23 cellular contexts compared by ENCODE assay signal in the genomic region with DNA sequence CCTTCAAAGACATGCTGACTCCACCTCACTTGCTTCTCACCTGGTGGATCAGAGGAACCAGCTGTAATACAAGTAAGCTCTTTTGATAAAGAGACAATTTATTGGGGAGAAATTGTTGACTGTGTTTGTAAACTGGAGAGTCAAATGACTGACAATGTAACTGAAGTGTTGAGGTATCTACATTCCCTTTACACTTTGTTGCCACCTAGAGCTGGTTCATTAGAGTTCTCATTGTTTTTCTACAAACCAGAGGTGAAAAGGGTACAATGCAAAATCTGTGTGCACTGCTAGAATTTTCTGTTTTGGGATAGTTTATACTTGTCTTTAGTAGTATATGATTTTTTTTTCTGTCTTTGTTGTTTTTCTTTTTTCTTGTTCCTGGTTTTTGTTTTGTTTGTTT. TPM values are rescaled to one million over a fixed set of nuclear protein-coding genes. Genes with fewer than 3 reads are reported as not detected.
A peak's percentile ranks its signal among the peaks of the same experiment; 100 is the strongest.
DNase-seq lines count a peak whose midpoint lies in the region; ATAC-seq and TF ChIP-seq lines count a peak whose summit lies in the region.
"Had no signal": no experiment of that assay in that cellular context is flagged by ENCODE, and none has a peak within 500 bp of the region (broad histone marks: within the 10 kb centered on the region; RNA-seq: fewer than 3 reads in every experiment).

No MANE protein-coding gene starts in this region.

- DNase-seq in GM10248 (ENCODE audit: extremely low spot score), result no peak
- DNase-seq in PC-3, result no peak
- DNase-seq in foreskin keratinocyte, result no peak
- DNase-seq in NK-92 (lab: John Stamatoyannopoulos, UW; ENCODE audit: unreplicated experiment), result no peak
- DNase-seq in activated CD8-positive, alpha-beta memory T cell treated with anti-CD3 and anti-CD28 coated beads, Interleukin-2, amount 50 U/mL, for 4 hours, result no peak
- no peak for DNase-seq in activated CD4-positive, alpha-beta T cell treated with anti-CD3 and anti-CD28 coated beads for 4 hours
- DNase-seq: activated CD4-positive, alpha-beta T cell treated with anti-CD3 and anti-CD28 coated beads for 1 hour; activated naive CD4-positive, alpha-beta T cell; activated T-cell treated with anti-CD3 and anti-CD28 coated beads, Interleukin-2, amount 50 U/mL, for 24 hours; adrenal gland; brain microvascular endothelial cell; CD4-positive, alpha-beta memory T cell; DMS153; effector CD8-positive, alpha-beta T cell; esophagus squamous epithelium; NCI-H187; NCI-H446 treated with DMSO at 0.1 percent for 48 hours; psoas muscle; T-cell had no signal

- POLR2A ChIA-PET in GM10248 (lab: Yijun Ruan, JAX), result no interaction called here
- POLR2A ChIA-PET in PC-3 (lab: Charles Lee; ENCODE audit: unreplicated experiment), result interaction anchor here (0.6 kb wide), 1 partner anchor 31 kb away, joined by 3 read pairs; no protein-coding TSS in a partner anchor

- CTCF ChIA-PET in GM10248 (lab: Yijun Ruan, JAX), result interaction anchor here (1.8 to 2.5 kb wide), 2 partner anchors 59 to 113 kb away, joined by 7 to 12 read pairs; no protein-coding TSS in a partner anchor
- CTCF ChIA-PET in PC-3 (lab: Charles Lee), result interaction anchor here (0.6 to 1.2 kb wide), 2 partner anchors 9 to 32 kb away, joined by 3 to 4 read pairs; no protein-coding TSS in a partner anchor

- H2AFZ ChIP-seq in Loucy (ENCODE audit: low read length) (no peak overlapping the region), PC-3 (ENCODE audit: low read length) (no peak overlapping the region)

- H3K79me2 ChIP-seq in Loucy (ENCODE audit: insufficient read depth, low read length) (no peaks in the 10 kb centered on the region), PC-3 (ENCODE audit: low read length) (no peaks in the 10 kb centered on the region)

- H3F3A ChIP-seq in Loucy (ENCODE audit: low read depth) (no peaks in the 10 kb centered on the region), PC-3 (ENCODE audit: low read length, unreplicated experiment) (no peaks in the 10 kb centered on the region)

- H3K4me2 ChIP-seq in Loucy (ENCODE audit: low read depth, low read length, poor library complexity, severe bottlenecking) (no peak overlapping the region), PC-3 (ENCODE audit: low read length) (no peak overlapping the region)

- H3K9me2 ChIP-seq in Loucy (replicated peaks; ENCODE audit: low read depth, low read length) (no peaks in the 10 kb centered on the region), PC-3 (replicated peaks; ENCODE audit: low read length) (no peaks in the 10 kb centered on the region)

- H3K9me3 ChIP-seq in Loucy (ENCODE audit: insufficient read depth, low read depth, low read length) (no peaks in the 10 kb centered on the region), PC-3 (ENCODE audit: low read length) (no peaks in the 10 kb centered on the region)
- H3K9me3 ChIP-seq: adrenal gland, esophagus squamous epithelium, gastroesophageal sphincter, psoas muscle had no signal

- no peak overlapping the region for H3K27ac ChIP-seq in PC-3 (ENCODE audit: low read length)
- H3K27ac ChIP-seq in foreskin keratinocyte, result no peak overlapping the region
- H3K27ac ChIP-seq: adrenal gland, brain microvascular endothelial cell, esophagus squamous epithelium, gastroesophageal sphincter, psoas muscle had no signal

- H3K27me3 ChIP-seq in Loucy (ENCODE audit: insufficient read depth, low read length, poor library complexity, severe bottlenecking) (no peaks in the 10 kb centered on the region), PC-3 (ENCODE audit: low read length) (no peaks in the 10 kb centered on the region), foreskin keratinocyte (peaks cover 23% of the 10 kb centered on the region)
- H3K27me3 ChIP-seq: adrenal gland, brain microvascular endothelial cell, esophagus squamous epithelium, gastroesophageal sphincter had no signal

- H3K36me3 ChIP-seq in Loucy (ENCODE audit: insufficient read depth, low read length) (no peaks in the 10 kb centered on the region), PC-3 (ENCODE audit: low read depth, low read length) (no peaks in the 10 kb centered on the region)
- H3K36me3 ChIP-seq: adrenal gland, brain microvascular endothelial cell, esophagus squamous epithelium, gastroesophageal sphincter had no signal

- BruUV-seq in PC-3 (replicated peaks; lab: Mats Ljungman, UMichigan), result no TSS peak

- no peak overlapping the region for H3K4me3 ChIP-seq in Loucy (ENCODE audit: low read length, poor library complexity, severe bottlenecking)
- no peak overlapping the region for H3K4me3 ChIP-seq in PC-3 (ENCODE audit: low read length)
- H3K4me3 ChIP-seq: adrenal gland, esophagus squamous epithelium, gastroesophageal sphincter, lung, psoas muscle had no signal

- ATAC-seq in PC-3 (peak; percentile 57; the same call in 1 of the 2 replicates), foreskin keratinocyte (no peak)
- ATAC-seq: gastroesophageal sphincter, psoas muscle, Right ventricle myocardium inferior, T-cell had no signal

- TF ChIP-seq CTCF in GM10248 (IDR thresholded peaks at IDR 0.05; ENCODE audit: control extremely low read depth, extremely low read depth, low read depth, missing control alignments) (peak; percentile 14), Loucy (conservative IDR thresholded peaks at IDR 0.05; ENCODE audit: low read length) (peak; percentile 31), PC-3 (conservative IDR thresholded peaks at IDR 0.05; ENCODE audit: low read depth, low read length) (peak; percentile 21; the same call in 1 of the 2 replicates), foreskin keratinocyte (conservative IDR thresholded peaks at IDR 0.05) (peak; percentile 26)

- intact Hi-C loops in PC-3 (cut with micrococcal nuclease), result loop anchor here (1.0 kb wide), 1 partner anchor 114 kb away; no protein-coding TSS in a partner anchor

- H4K20me1 ChIP-seq in Loucy (ENCODE audit: insufficient read depth, low read length, poor library complexity, severe bottlenecking), result no peaks in the 10 kb centered on the region
- H4K20me1 ChIP-seq in PC-3 (ENCODE audit: low read length), result no peaks in the 10 kb centered on the region

- H3K9ac ChIP-seq in Loucy (ENCODE audit: low read depth, low read length, poor library complexity, severe bottlenecking) (no peak overlapping the region), PC-3 (ENCODE audit: low read length) (no peak overlapping the region)

- no peaks in the 10 kb centered on the region for H3K4me1 ChIP-seq in Loucy (ENCODE audit: insufficient read depth, low read length, poor library complexity, severe bottlenecking)
- no peaks in the 10 kb centered on the region for H3K4me1 ChIP-seq in PC-3 (ENCODE audit: insufficient read depth, low read length)
- no peaks in the 10 kb centered on the region for H3K4me1 ChIP-seq in foreskin keratinocyte
- H3K4me1 ChIP-seq: adrenal gland, esophagus squamous epithelium, gastroesophageal sphincter, psoas muscle had no signal

RNA-seq across cellular contexts. Expression of gene LRRC58, which starts 8.7 kb away (rescaled TPM):
- total RNA-seq in PC-3 (2014; rRNA removed) (33.7 and 35.2 TPM in 2 replicates), foreskin keratinocyte (22.2 and 25.3 TPM in 2 replicates)
- polyA plus RNA-seq in foreskin keratinocyte, result 3.8 and 5.4 TPM in 2 replicates
